In genomic region chr18:46200178-46201055, GRCh38 we compare ENCODE assay signal across 8 cellular contexts.
DNase-seq lines count a peak whose midpoint lies in the region; ATAC-seq, FAIRE-seq and TF ChIP-seq lines count a peak whose summit lies in the region.
"Not testable (repeated sequence)": the region's sequence is repeated elsewhere in the genome, so short reads cannot be mapped to it uniquely, and the experiment has no call there.

No MANE protein-coding gene starts in this region.

- H3K4me2 ChIP-seq in A549, result peak overlapping the region; percentile 70
- H3K4me2 ChIP-seq in KMS-11; OCI-LY1 (ENCODE audit: low read length); HepG2 (ENCODE audit: low read depth, low read length): not testable (repeated sequence)

- TF ChIP-seq POLR2A in A549 (IDR thresholded peaks at IDR 0.05; ENCODE audit: low read length); HepG2 (IDR thresholded peaks at IDR 0.05; ENCODE audit: insufficient read depth in 1 of 2, low read depth in 2 of 2, low read length in 2 of 2): not testable (repeated sequence)

- peaks cover 21% of the 10 kb centered on the region for H3K4me1 Mint-ChIP-seq in WTC11
- peaks cover 52% of the 10 kb centered on the region for H3K4me1 Mint-ChIP-seq in activated T-helper 2 cell treated with anti-CD3 and anti-CD28 coated beads, Interferon-gamma antibody, Interleukin-2, Interleukin-4, amounts not matched to agents 10 μg/mL and 5 μg/mL and 100 μg/mL, durations not matched to agents 14 hours and 24 hours and 36 hours (ENCODE audit: low read depth)
- not testable (repeated sequence) for H3K4me1 Mint-ChIP-seq in progenitor cell of endocrine pancreas (ENCODE audit: low read depth)

- CTCF ChIA-PET in A549 (lab: Yijun Ruan, JAX), result interaction anchor here (0.8 to 1.3 kb wide), 2 partner anchors 27 kb away, joined by 4 read pairs; a partner anchor contains a TSS
- CTCF ChIA-PET in WTC11 (lab: Charles Lee), result interaction anchor here (0.7 to 2.8 kb wide), 5 partner anchors 12 to 52 kb away, joined by 3 to 17 read pairs (median 4); a partner anchor contains a TSS
- CTCF ChIA-PET in HepG2 (lab: Yijun Ruan, JAX; ENCODE audit: low intra/inter-chr PET ratio, low total read pairs), result not testable (repeated sequence)

- H3K9me3 Mint-ChIP-seq in WTC11; activated T-helper 2 cell treated with anti-CD3 and anti-CD28 coated beads, Interferon-gamma antibody, Interleukin-2, Interleukin-4, amounts not matched to agents 10 μg/mL and 5 μg/mL and 100 μg/mL, durations not matched to agents 14 hours and 24 hours and 36 hours; progenitor cell of endocrine pancreas (ENCODE audit: low read depth): not testable (repeated sequence)

- H3K27ac ChIP-seq in A549, result peak overlapping the region; percentile 43 to 72; a peak in 5 of 6 replicates
- peak overlapping the region; percentile 51; the same call in 1 of the 2 replicates for H3K27ac ChIP-seq in KMS-11
- H3K27ac ChIP-seq in OCI-LY1 (ENCODE audit: low read depth, low read length, poor library complexity, severe bottlenecking), result peak overlapping the region; percentile 56
- H3K27ac ChIP-seq in HepG2 (ENCODE audit: extremely low read length, insufficient read depth, low read length), result peak overlapping the region; percentile 48

- not testable (repeated sequence) for TF ChIP-seq EP300 in A549 (IDR thresholded peaks at IDR 0.05); HepG2 (IDR thresholded peaks at IDR 0.05; ENCODE audit: low read depth in 2 of 2, low read length in 2 of 2); HepG2 (CRISPR knock-in tag; IDR thresholded peaks at IDR 0.05; ENCODE audit: borderline replicate concordance)

- WGBS in A549 (ENCODE audit: missing lambda C conversion rate), result 74% methylated on average over 11 of the region's 11 CpGs
- 95% methylated on average over 11 of the region's 11 CpGs for WGBS in HepG2 (ENCODE audit: low lambda C conversion rate)

- not testable (repeated sequence) for H3F3A ChIP-seq in OCI-LY1 (ENCODE audit: insufficient read depth, low read length)

- peaks cover 10% of the 10 kb centered on the region; the same call in 1 of the 2 replicates for H4K20me1 ChIP-seq in KMS-11 (ENCODE audit: insufficient read depth)
- not testable (repeated sequence) for H4K20me1 ChIP-seq in OCI-LY1 (ENCODE audit: insufficient read depth, low read length); HepG2 (ENCODE audit: insufficient read depth, low read length)

- not testable (repeated sequence) for H3K9me2 ChIP-seq in OCI-LY1 (ENCODE audit: low read depth, low read length)

- H3K4me3 ChIP-seq in A549; KMS-11 (IDR thresholded peaks at IDR 0.05; ENCODE audit: insufficient read depth, low read depth, low read length); OCI-LY1 (ENCODE audit: low read depth, low read length, poor library complexity, severe bottlenecking); HepG2 (replicated peaks in 1 of 3; ENCODE audit: insufficient read depth in 1 of 3, low read depth in 2 of 3, low read length in 3 of 3): not testable (repeated sequence)

- H3K9me3 ChIP-seq in A549; OCI-LY1 (ENCODE audit: low read length); HepG2 (ENCODE audit: low read length): not testable (repeated sequence)

- POLR2A ChIA-PET in A549 (lab: Yijun Ruan, JAX); WTC11 (lab: Charles Lee): not testable (repeated sequence)
- POLR2A ChIA-PET in HepG2 (lab: Yijun Ruan, JAX), result interaction anchor here (0.8 to 1.7 kb wide), 2 partner anchors 25 to 27 kb away, joined by 4 to 6 read pairs; a partner anchor contains a TSS

- DNase-seq in A549 (ENCODE audit: low read depth in 1 of 2, low spot score in 1 of 2); WTC11 (ENCODE audit: low spot score); activated T-helper 2 cell treated with anti-CD3 and anti-CD28 coated beads, Interferon-gamma antibody, Interleukin-2, Interleukin-4, amounts not matched to agents 10 μg/mL and 5 μg/mL and 100 μg/mL, durations not matched to agents 14 hours and 24 hours and 36 hours (ENCODE audit: low spot score); HepG2 (ENCODE audit: low spot score); progenitor cell of endocrine pancreas (ENCODE audit: low spot score, unreplicated experiment): not testable (repeated sequence)
- DNase-seq in EH (ENCODE audit: low read depth), result peak; percentile 11

- H3K9ac ChIP-seq in KMS-11; OCI-LY1 (ENCODE audit: low read length); HepG2 (ENCODE audit: insufficient read depth, low read depth, low read length): not testable (repeated sequence)

- not testable (repeated sequence) for H3K27me3 Mint-ChIP-seq in WTC11 (ENCODE audit: low read depth); activated T-helper 2 cell treated with anti-CD3 and anti-CD28 coated beads, Interferon-gamma antibody, Interleukin-2, Interleukin-4, amounts not matched to agents 10 μg/mL and 5 μg/mL and 100 μg/mL, durations not matched to agents 14 hours and 24 hours and 36 hours (ENCODE audit: low read depth); progenitor cell of endocrine pancreas

- H3K27ac Mint-ChIP-seq in WTC11 (peak overlapping the region; percentile 93), progenitor cell of endocrine pancreas (peak overlapping the region; percentile 85)
- H3K27ac Mint-ChIP-seq in activated T-helper 2 cell treated with anti-CD3 and anti-CD28 coated beads, Interferon-gamma antibody, Interleukin-2, Interleukin-4, amounts not matched to agents 10 μg/mL and 5 μg/mL and 100 μg/mL, durations not matched to agents 14 hours and 24 hours and 36 hours, result peak overlapping the region; percentile 63

- H3K4me1 ChIP-seq in A549 (peaks cover 22% of the 10 kb centered on the region), KMS-11 (ENCODE audit: low read depth, poor library complexity, severe bottlenecking) (peaks cover 53% of the 10 kb centered on the region), OCI-LY1 (ENCODE audit: insufficient read depth, low read length, severe bottlenecking) (peaks cover 45% of the 10 kb centered on the region), HepG2 (ENCODE audit: insufficient read depth, low read length) (peaks cover 24% of the 10 kb centered on the region)

- H3K36me3 ChIP-seq in KMS-11 (ENCODE audit: insufficient read depth); OCI-LY1 (ENCODE audit: insufficient read depth, low read length); HepG2 (replicated peaks in 1 of 2; ENCODE audit: control insufficient read depth in 1 of 2, insufficient read depth in 2 of 2, low read length in 2 of 2): not testable (repeated sequence)

- TF ChIP-seq RAD21 in A549 (conservative IDR thresholded peaks at IDR 0.05 in 1 of 2, IDR thresholded peaks at IDR 0.05 in 1 of 2); HepG2 (CRISPR knock-in tag; IDR thresholded peaks at IDR 0.05): not testable (repeated sequence)

- H3K36me3 Mint-ChIP-seq in WTC11; progenitor cell of endocrine pancreas (ENCODE audit: insufficient read depth): not testable (repeated sequence)
- H3K36me3 Mint-ChIP-seq in activated T-helper 2 cell treated with anti-CD3 and anti-CD28 coated beads, Interferon-gamma antibody, Interleukin-2, Interleukin-4, amounts not matched to agents 10 μg/mL and 5 μg/mL and 100 μg/mL, durations not matched to agents 14 hours and 24 hours and 36 hours (ENCODE audit: low read depth), result peaks cover 28% of the 10 kb centered on the region

- in situ Hi-C loops in HepG2 (cut with HindIII; ENCODE audit: extremely low pct_ligation_motif_present, low pct_unique_long_range_greater_than_20kb), result not testable (repeated sequence)

- not testable (repeated sequence) for ATAC-seq in A549, WTC11, HepG2

- TF ChIP-seq CTCF in A549 (IDR thresholded peaks at IDR 0.05); KMS-11 (conservative IDR thresholded peaks at IDR 0.05; ENCODE audit: low read depth, low read length); OCI-LY1 (IDR thresholded peaks at IDR 0.05; ENCODE audit: low read length); WTC11 (IDR thresholded peaks at IDR 0.05); HepG2 (CRISPR knock-in tag; IDR thresholded peaks at IDR 0.05); progenitor cell of endocrine pancreas (IDR thresholded peaks at IDR 0.05; ENCODE audit: unreplicated experiment): not testable (repeated sequence)

- not testable (repeated sequence) for BruUV-seq in HepG2 (replicated peaks; lab: Mats Ljungman, UMichigan)

- H2AFZ ChIP-seq in KMS-11 (ENCODE audit: low read depth); OCI-LY1 (ENCODE audit: low read length); HepG2 (ENCODE audit: low read length): not testable (repeated sequence)

- not testable (repeated sequence) for FAIRE-seq in A549 (lab: Jason Lieb, UNC); HepG2 (lab: Jason Lieb, UNC)

- not testable (repeated sequence) for H3K4me3 Mint-ChIP-seq in WTC11; activated T-helper 2 cell treated with anti-CD3 and anti-CD28 coated beads, Interferon-gamma antibody, Interleukin-2, Interleukin-4, amounts not matched to agents 10 μg/mL and 5 μg/mL and 100 μg/mL, durations not matched to agents 14 hours and 24 hours and 36 hours (ENCODE audit: low read depth); progenitor cell of endocrine pancreas (ENCODE audit: low read depth)

- intact Hi-C loops in activated T-helper 2 cell treated with anti-CD3 and anti-CD28 coated beads, Interferon-gamma antibody, Interleukin-2, Interleukin-4, amounts not matched to agents 10 μg/mL and 5 μg/mL and 100 μg/mL, durations not matched to agents 14 hours and 24 hours and 36 hours (cut with micrococcal nuclease); HepG2 (cut with micrococcal nuclease; ENCODE audit: unreplicated experiment): not testable (repeated sequence)

- peaks cover 93% of the 10 kb centered on the region for H3K79me2 ChIP-seq in KMS-11 (ENCODE audit: insufficient read depth, low read depth)
- peaks cover 89% of the 10 kb centered on the region for H3K79me2 ChIP-seq in OCI-LY1 (ENCODE audit: insufficient read depth, low read length)
- H3K79me2 ChIP-seq in HepG2 (ENCODE audit: insufficient read depth, low read length), result peaks cover 44% of the 10 kb centered on the region

- not testable (repeated sequence) for H3K27me3 ChIP-seq in KMS-11 (ENCODE audit: insufficient read depth, low read depth); OCI-LY1 (ENCODE audit: insufficient read depth, low read length); HepG2 (ENCODE audit: control insufficient read depth in 1 of 2, insufficient read depth in 2 of 2, low read length in 2 of 2)
